In the genomic region with DNA sequence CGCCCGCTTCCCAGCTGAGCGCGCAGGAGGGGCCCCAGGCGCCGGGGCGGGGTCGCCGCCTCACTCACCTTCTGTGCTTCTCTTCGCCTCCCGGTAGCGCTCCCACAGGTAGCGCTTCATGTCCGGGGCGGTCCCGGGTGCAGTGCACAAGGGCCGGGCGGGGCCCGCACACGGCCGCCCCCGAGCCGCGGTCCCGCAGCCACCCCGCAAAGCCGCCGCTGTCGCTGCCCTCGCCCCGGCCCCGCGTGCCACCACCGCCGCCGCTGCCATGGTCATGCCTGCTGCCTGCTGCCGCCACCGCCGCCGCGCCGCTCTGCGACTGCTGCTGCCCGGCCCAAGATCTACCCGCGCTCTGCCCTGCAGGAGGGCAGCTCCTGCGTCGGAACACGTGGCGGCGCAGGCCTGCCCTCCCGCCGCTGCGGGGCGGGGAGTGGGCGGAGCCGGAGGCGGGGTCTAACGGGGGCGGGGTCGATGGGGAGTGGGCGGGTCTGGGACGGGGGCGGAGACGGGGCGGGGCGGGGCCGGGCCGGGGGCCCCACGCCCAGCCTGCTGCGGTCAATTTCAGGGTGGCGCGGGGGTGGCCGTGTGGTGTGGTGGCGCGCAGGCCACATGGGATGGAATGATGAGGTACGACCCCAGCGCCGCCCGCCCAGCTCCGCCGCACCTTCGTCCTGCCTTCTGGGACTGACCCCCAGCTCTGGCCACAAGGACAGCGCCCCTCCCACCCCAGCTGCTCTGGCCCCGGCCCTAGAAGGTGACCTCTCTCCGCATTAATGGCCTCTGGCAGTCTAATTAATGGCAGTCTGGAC, we compare ENCODE assay signal across 8 cellular contexts. TPM values are rescaled to one million over a fixed set of nuclear protein-coding genes. Genes with fewer than 3 reads are reported as not detected.
DNase-seq lines count a peak whose midpoint lies in the region; ATAC-seq and TF ChIP-seq lines count a peak whose summit lies in the region.

TSS of gene NT5DC3 (minus strand) at position 354 of the 809 bp plus-strand sequence. CDS start at position 276, 78 bp downstream.

- no peak for TF ChIP-seq CTCF in neural crest cell (conservative IDR thresholded peaks at IDR 0.05)
- TF ChIP-seq CTCF in stomach (IDR thresholded peaks at IDR 0.05) = no peak

- H3K36me3 ChIP-seq in stomach = peaks cover 0 to 7% (median 0%) of the 10 kb centered on the region in 4 donors

- H3K4me3 ChIP-seq in Jurkat, Clone E6-1 (ENCODE audit: low read length) = peak within 1 kb of the TSS; percentile 69
- H3K4me3 ChIP-seq in stomach = peak within 1 kb of the TSS; percentile 78 to 94 (median 92)

- H3K9me3 ChIP-seq in stomach = no peaks in the 10 kb centered on the region

- intact Hi-C loops in stomach (cut with DNase I; ENCODE audit: low total_unique reads) = no loop called here

- WGBS in stomach, 5 donors = 3 to 8% (median 6%) methylated on average over 2 to 85 of the region's 86 CpGs

- H3K27me3 ChIP-seq in stomach = no peaks in the 10 kb centered on the region

- DNase-seq in DMS79 treated with DMSO at 0.1 percent for 48 hours (lab: John Stamatoyannopoulos, UW) (peak; percentile 73), RPMI8226 (peak; percentile 85), fibroblast of the conjunctiva (ENCODE audit: low read depth) (peak; percentile 67), neural crest cell (ENCODE audit: low read depth, low spot score) (peak; percentile 78), stomach (peak; percentile 80)
- peak; percentile 70 for DNase-seq in Jurkat, Clone E6-1 (ENCODE audit: low read depth, low spot score)
- peak; percentile 73 for DNase-seq in activated effector memory CD4-positive, alpha-beta T cell treated with Interleukin-2 at 50 U/mL for 16 hours

- no peak for TF ChIP-seq POLR2A in stomach (IDR thresholded peaks at IDR 0.05)

- H3K4me1 Mint-ChIP-seq in neural crest cell = peaks cover 25% of the 10 kb centered on the region

- H3K4me1 ChIP-seq in stomach = peaks cover 13 to 45% (median 34%) of the 10 kb centered on the region in 4 donors

- TF ChIP-seq EP300 in stomach (IDR thresholded peaks at IDR 0.05) = no peak

- peak within 1 kb of the TSS; percentile 84 for H3K27ac Mint-ChIP-seq in neural crest cell (ENCODE audit: unreplicated experiment)

- H3K36me3 Mint-ChIP-seq in neural crest cell (ENCODE audit: low read depth) = peaks cover 5% of the 10 kb centered on the region

- H3K9me3 Mint-ChIP-seq in neural crest cell = no peaks in the 10 kb centered on the region

- H3K4me3 Mint-ChIP-seq in neural crest cell = peak within 1 kb of the TSS; percentile 99

- ATAC-seq in GM21717 (IDR thresholded peaks at IDR 0.05; ENCODE audit: unreplicated experiment) = peak; percentile 82

- peak within 1 kb of the TSS; percentile 67 to 88 (median 80) for H3K27ac ChIP-seq in stomach

- H3K27me3 Mint-ChIP-seq in neural crest cell (ENCODE audit: low read depth) = peaks cover 16% of the 10 kb centered on the region

RNA-seq across cellular contexts. Expression of gene NT5DC3, which starts in this region (rescaled TPM):
- polyA plus RNA-seq in Jurkat, Clone E6-1 (2012; ENCODE audit: insufficient read depth, insufficient read length) = 3.3 TPM
- total RNA-seq in neural crest cell (14.4 and 15.4 TPM in 2 replicates), stomach (10 to 100 TPM in 3 of 5 donors, 1 to 10 TPM in 2; 7.6 to 42.9 (median 13.6) TPM)
- 1 to 10 TPM in 1 of 3 donors, under 1 TPM in 2; 0.76 to 3.5 (median 0.81) TPM for polyA plus RNA-seq in stomach

Comparison
In these comparisons a context has a peak if more than half of its experiments do, and no peak if none do; other contexts are left out.
1. Peak in every context shown above with its lines: DNase-seq, ATAC-seq, H3K4me3 ChIP-seq and H3K27ac ChIP-seq.